Comparison of ENCODE assay signal across 1 cellular context in the genomic region with DNA sequence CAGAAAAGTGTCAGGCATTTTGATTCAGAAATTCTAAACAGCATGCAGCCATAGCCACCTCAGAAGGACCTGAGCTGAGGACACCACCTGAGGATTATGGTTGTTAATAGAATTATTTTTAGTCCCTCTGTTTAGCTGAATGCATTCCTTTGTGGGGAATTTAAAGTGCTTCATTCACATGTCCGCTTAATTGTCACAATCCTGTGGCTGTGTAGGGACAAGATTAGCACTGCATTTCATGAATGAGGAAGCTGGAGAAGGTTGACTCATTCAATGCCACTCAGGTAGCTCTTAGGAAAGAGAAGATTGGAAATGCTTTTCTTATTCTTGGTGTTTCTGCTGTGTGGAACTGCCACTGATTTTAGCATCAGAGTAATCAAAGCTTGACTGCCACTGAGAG.
TF ChIP-seq lines count a peak whose summit lies in the region.

No MANE protein-coding gene starts in this region.

TF ChIP-seq in IMR-90, 13 proteins besides CTCF, POLR2A, EP300 and RAD21:
- no peak for TF ChIP-seq RFX5 (IDR thresholded peaks at IDR 0.05; ENCODE audit: low read depth, low read length)
- no peak for TF ChIP-seq MAZ (IDR thresholded peaks at IDR 0.05; ENCODE audit: borderline replicate concordance, low read depth, low read length)
- no peak for TF ChIP-seq SMC3 (IDR thresholded peaks at IDR 0.05; ENCODE audit: low read depth, low read length)
TF ChIP-seq in IMR-90: peak in this region for 0.
